27 cellular contexts compared by ENCODE assay signal in the genomic region with DNA sequence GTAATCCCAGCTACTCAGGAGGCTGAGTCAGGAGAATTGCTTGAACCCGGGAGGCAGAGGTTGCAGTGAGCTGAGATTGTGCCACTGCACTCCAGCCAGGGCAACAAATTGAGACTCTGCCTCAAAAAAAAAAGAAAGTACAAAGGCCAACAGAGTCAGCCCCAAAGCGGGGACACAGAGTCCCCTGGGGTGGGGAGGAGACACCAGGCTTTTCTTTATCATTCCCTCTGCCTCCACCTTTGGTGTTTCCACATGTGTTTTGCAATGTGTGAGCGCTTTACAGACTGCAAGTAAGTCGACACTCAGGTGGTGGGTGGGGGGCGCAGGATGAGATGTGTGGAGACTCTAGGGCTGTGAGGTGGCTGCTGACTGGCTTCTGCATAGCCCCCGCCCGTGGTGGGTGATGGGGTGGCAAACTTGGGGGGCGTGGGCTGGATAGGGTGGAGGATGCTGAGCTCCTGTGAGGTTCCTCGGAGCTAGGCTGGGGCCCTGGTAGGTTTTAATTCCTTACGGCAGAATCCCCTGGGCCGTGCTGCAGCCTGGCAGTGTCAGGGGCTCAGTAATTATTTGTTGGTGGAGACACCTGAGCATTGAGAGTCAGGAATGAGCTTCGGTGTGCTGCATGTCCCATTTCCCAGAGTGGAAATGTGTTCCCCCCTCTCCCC.
"Had no signal": no experiment of that assay in that cellular context is flagged by ENCODE, and none has a peak within 500 bp of the region (broad histone marks: within the 10 kb centered on the region; RNA-seq: fewer than 3 reads in every experiment).

No MANE protein-coding gene starts in this region.

- DNase-seq: activated CD4-positive, alpha-beta memory T cell treated with anti-CD3 and anti-CD28 coated beads, Interleukin-2, amount 10 ng/mL, durations not matched to agents 7 days and 5 days; activated CD4-positive, alpha-beta T cell treated with anti-CD3 and anti-CD28 coated beads, Interleukin-2, amount 10 ng/mL, durations not matched to agents 7 days and 5 days; activated CD4-positive, CD25-positive, alpha-beta regulatory T cell treated with anti-CD3 and anti-CD28 coated beads, Interleukin-2, amount 50 U/mL, for 72 hours; activated CD8-positive, alpha-beta memory T cell treated with anti-CD3 and anti-CD28 coated beads, Interleukin-2, amount 50 U/mL, for 48 hours; activated naive CD4-positive, alpha-beta T cell; activated T-cell treated with anti-CD3 and anti-CD28 coated beads, Interleukin-2, amount 50 U/mL, for 48 hours; colonic mucosa; effector CD8-positive, alpha-beta T cell; gastrocnemius medialis; glutamatergic neuron; islet precursor cell; small intestine; stimulated activated CD4-positive, alpha-beta T cell treated with anti-CD3 and anti-CD28 coated beads, Interleukin-1b, Interleukin-23, amount 100 ng/mL, for 48 hours; stimulated activated CD4-positive, alpha-beta T cell treated with anti-CD3 and anti-CD28 coated beads, Interleukin-4, amount 100 ng/mL, for 4 hours; stimulated activated CD8-positive, alpha-beta memory T cell treated with anti-CD3 and anti-CD28 coated beads, Interleukin-4, amount 100 ng/mL, for 48 hours; stimulated activated naive CD8-positive, alpha-beta T cell treated with anti-CD3 and anti-CD28 coated beads, Interleukin-15, amount 100 ng/mL, for 72 hours; substantia nigra; T-helper 2 cell; upper lobe of left lung had no signal

- ATAC-seq: activated naive CD4-positive, alpha-beta T cell treated with anti-CD3 and anti-CD28 coated beads, Interleukin-2, amount 50 U/mL, for 72 hours; gastrocnemius medialis; natural killer cell; sciatic nerve; stimulated activated memory B cell treated with anti-CD40 and anti-IgM and Interleukin-4, amounts not matched to agents 10 μg/mL and 1 μg/mL and 100 μg/mL, for 72 hours; stimulated activated naive CD8-positive, alpha-beta T cell treated with anti-CD3 and anti-CD28 coated beads, Interleukin-15, amount 100 ng/mL, for 72 hours had no signal

- H3K27me3 Mint-ChIP-seq: activated CD4-positive, alpha-beta memory T cell treated with anti-CD3 and anti-CD28 coated beads, Interleukin-2, amount 10 ng/mL, durations not matched to agents 7 days and 5 days; progenitor cell of endocrine pancreas had no signal

- H3K9me3 ChIP-seq: colonic mucosa, gastrocnemius medialis, neutrophil, upper lobe of left lung had no signal

- H3K27ac ChIP-seq: colonic mucosa, gastrocnemius medialis, neutrophil, upper lobe of left lung had no signal

- H3K4me1 Mint-ChIP-seq: activated CD4-positive, alpha-beta memory T cell treated with anti-CD3 and anti-CD28 coated beads, Interleukin-2, amount 10 ng/mL, durations not matched to agents 7 days and 5 days; activated CD4-positive, alpha-beta T cell treated with anti-CD3 and anti-CD28 coated beads, Interleukin-2, amount 10 ng/mL, durations not matched to agents 7 days and 5 days; memory B cell; natural killer cell; stimulated activated memory B cell treated with anti-CD40 and anti-IgM and Interleukin-4, amounts not matched to agents 10 μg/mL and 1 μg/mL and 100 μg/mL, for 72 hours; stimulated activated naive CD8-positive, alpha-beta T cell treated with anti-CD3 and anti-CD28 coated beads, Interleukin-15, amount 100 ng/mL, for 72 hours had no signal

- H3K36me3 Mint-ChIP-seq: activated naive CD4-positive, alpha-beta T cell treated with anti-CD3 and anti-CD28 coated beads, Interleukin-2, amount 50 U/mL, for 72 hours; memory B cell; natural killer cell; stimulated activated memory B cell treated with anti-CD40 and anti-IgM and Interleukin-4, amounts not matched to agents 10 μg/mL and 1 μg/mL and 100 μg/mL, for 72 hours had no signal

- H3K36me3 ChIP-seq: colonic mucosa, gastrocnemius medialis, neutrophil, upper lobe of left lung had no signal

- H3K4me1 ChIP-seq: colonic mucosa, gastrocnemius medialis, upper lobe of left lung had no signal

- H3K27me3 ChIP-seq: colonic mucosa, gastrocnemius medialis, neutrophil, upper lobe of left lung had no signal

- H3K4me3 Mint-ChIP-seq: activated CD4-positive, alpha-beta memory T cell treated with anti-CD3 and anti-CD28 coated beads, Interleukin-2, amount 10 ng/mL, durations not matched to agents 7 days and 5 days; activated CD4-positive, alpha-beta T cell treated with anti-CD3 and anti-CD28 coated beads, Interleukin-2, amount 10 ng/mL, durations not matched to agents 7 days and 5 days; memory B cell; natural killer cell; stimulated activated memory B cell treated with anti-CD40 and anti-IgM and Interleukin-4, amounts not matched to agents 10 μg/mL and 1 μg/mL and 100 μg/mL, for 72 hours; stimulated activated naive CD8-positive, alpha-beta T cell treated with anti-CD3 and anti-CD28 coated beads, Interleukin-15, amount 100 ng/mL, for 72 hours had no signal

- H3K9me3 Mint-ChIP-seq: activated CD4-positive, alpha-beta memory T cell treated with anti-CD3 and anti-CD28 coated beads, Interleukin-2, amount 10 ng/mL, durations not matched to agents 7 days and 5 days; activated CD4-positive, alpha-beta T cell treated with anti-CD3 and anti-CD28 coated beads, Interleukin-2, amount 10 ng/mL, durations not matched to agents 7 days and 5 days; activated naive CD4-positive, alpha-beta T cell treated with anti-CD3 and anti-CD28 coated beads, Interleukin-2, amount 50 U/mL, for 72 hours; activated T-helper 2 cell treated with anti-CD3 and anti-CD28 coated beads, Interferon-gamma antibody, Interleukin-2, Interleukin-4, amounts not matched to agents 10 μg/mL and 5 μg/mL and 100 μg/mL, durations not matched to agents 14 hours and 24 hours and 36 hours; memory B cell; natural killer cell; stimulated activated memory B cell treated with anti-CD40 and anti-IgM and Interleukin-4, amounts not matched to agents 10 μg/mL and 1 μg/mL and 100 μg/mL, for 72 hours; stimulated activated naive CD8-positive, alpha-beta T cell treated with anti-CD3 and anti-CD28 coated beads, Interleukin-15, amount 100 ng/mL, for 72 hours had no signal

- H3K27ac Mint-ChIP-seq: activated CD4-positive, alpha-beta memory T cell treated with anti-CD3 and anti-CD28 coated beads, Interleukin-2, amount 10 ng/mL, durations not matched to agents 7 days and 5 days; activated CD4-positive, alpha-beta T cell treated with anti-CD3 and anti-CD28 coated beads, Interleukin-2, amount 10 ng/mL, durations not matched to agents 7 days and 5 days; activated naive CD4-positive, alpha-beta T cell treated with anti-CD3 and anti-CD28 coated beads, Interleukin-2, amount 50 U/mL, for 72 hours; activated T-helper 2 cell treated with anti-CD3 and anti-CD28 coated beads, Interferon-gamma antibody, Interleukin-2, Interleukin-4, amounts not matched to agents 10 μg/mL and 5 μg/mL and 100 μg/mL, durations not matched to agents 14 hours and 24 hours and 36 hours; memory B cell; natural killer cell; progenitor cell of endocrine pancreas; stimulated activated memory B cell treated with anti-CD40 and anti-IgM and Interleukin-4, amounts not matched to agents 10 μg/mL and 1 μg/mL and 100 μg/mL, for 72 hours; stimulated activated naive CD8-positive, alpha-beta T cell treated with anti-CD3 and anti-CD28 coated beads, Interleukin-15, amount 100 ng/mL, for 72 hours had no signal

- H3K4me3 ChIP-seq: colonic mucosa, gastrocnemius medialis, upper lobe of left lung had no signal
